18 cellular contexts compared by ENCODE assay signal in the genomic region with DNA sequence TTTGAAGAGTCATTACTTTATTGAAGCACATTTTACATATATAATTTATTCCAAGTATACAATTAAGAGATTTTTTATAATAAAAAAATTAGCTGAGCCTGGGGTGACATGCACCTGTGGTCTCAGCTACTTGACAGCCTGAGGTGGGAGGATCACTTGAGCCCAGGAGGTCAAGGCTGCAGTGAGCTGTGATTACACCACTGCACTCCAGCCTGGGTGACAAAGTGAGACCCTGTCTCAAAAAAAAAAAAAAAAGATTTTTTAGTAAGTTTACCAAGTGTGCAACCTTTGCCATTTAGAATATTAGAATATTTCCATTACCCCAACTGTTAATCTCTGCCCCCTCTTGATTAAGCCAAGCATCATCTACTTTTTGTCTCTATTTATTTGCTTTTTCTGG.
DNase-seq lines count a peak whose midpoint lies in the region; ATAC-seq, FAIRE-seq and TF ChIP-seq lines count a peak whose summit lies in the region.
"Had no signal": no experiment of that assay in that cellular context is flagged by ENCODE, and none has a peak within 500 bp of the region (broad histone marks: within the 10 kb centered on the region; RNA-seq: fewer than 3 reads in every experiment).

No MANE protein-coding gene starts in this region.

- H3K9ac ChIP-seq in HepG2 (ENCODE audit: insufficient read depth, low read depth, low read length) (no peak overlapping the region), keratinocyte (ENCODE audit: control insufficient read depth, extremely low read depth, insufficient read depth, low read length) (no peak overlapping the region)
- H3K9ac ChIP-seq: BLaER1 treated with 17β-estradiol and CSF1 and Interleukin-3, amounts not matched to agents 10 nM and 100 nM had no signal

- H3K4me1 Mint-ChIP-seq in progenitor cell of endocrine pancreas (ENCODE audit: low read depth): peaks cover 20% of the 10 kb centered on the region

- no peaks in the 10 kb centered on the region for H3K36me3 ChIP-seq in HepG2 (replicated peaks in 1 of 2; ENCODE audit: control insufficient read depth in 1 of 2, insufficient read depth in 2 of 2, low read length in 2 of 2)
- no peaks in the 10 kb centered on the region for H3K36me3 ChIP-seq in right lobe of liver
- H3K36me3 ChIP-seq in keratinocyte (ENCODE audit: control insufficient read depth in 2 of 2, extremely low read depth in 1 of 2, insufficient read depth in 2 of 2, low read length in 2 of 2): no peaks in the 10 kb centered on the region
- H3K36me3 ChIP-seq: HAP-1 had no signal

- H3K27ac ChIP-seq in HepG2 (ENCODE audit: extremely low read length, insufficient read depth, low read length): peak overlapping the region; percentile 68
- no peak overlapping the region for H3K27ac ChIP-seq in right lobe of liver
- H3K27ac ChIP-seq in keratinocyte (ENCODE audit: control insufficient read depth, insufficient read depth, low read length): peak overlapping the region; percentile 56

- ATAC-seq in HepG2: no peak
- ATAC-seq in right lobe of liver: no peak

- in situ Hi-C loops in HepG2 (cut with HindIII; ENCODE audit: extremely low pct_ligation_motif_present, low pct_unique_long_range_greater_than_20kb): loop anchor here (5.0 kb wide), 1 partner anchor 62 kb away; no protein-coding TSS in a partner anchor

- H4K20me1 ChIP-seq in HepG2 (ENCODE audit: insufficient read depth, low read length) (no peaks in the 10 kb centered on the region), keratinocyte (ENCODE audit: control insufficient read depth, extremely low read depth, insufficient read depth, low read length) (no peaks in the 10 kb centered on the region)
- H4K20me1 ChIP-seq: BLaER1 treated with 17β-estradiol and CSF1 and Interleukin-3, amounts not matched to agents 10 nM and 100 nM had no signal

- H2AFZ ChIP-seq in HepG2 (ENCODE audit: low read length) (no peak overlapping the region), keratinocyte (ENCODE audit: control insufficient read depth, low read length) (no peak overlapping the region)

- DNase-seq in HepG2 (ENCODE audit: low spot score) (no peak), right lobe of liver (no peak), keratinocyte (ENCODE audit: low read depth, low spot score) (no peak), progenitor cell of endocrine pancreas (ENCODE audit: low spot score, unreplicated experiment) (no peak), NCI-H2171 (lab: John Stamatoyannopoulos, UW) (no peak), foreskin melanocyte (no peak), RCC 7860 (ENCODE audit: low spot score) (no peak)
- DNase-seq: ACHN; Calu3; CD4-positive, alpha-beta T cell; DMS79 treated with DMSO at 0.1 percent for 48 hours; EL had no signal

- no peaks in the 10 kb centered on the region for H3K79me2 ChIP-seq in HepG2 (ENCODE audit: insufficient read depth, low read length)
- H3K79me2 ChIP-seq in keratinocyte (ENCODE audit: control insufficient read depth, insufficient read depth, low read length): no peaks in the 10 kb centered on the region

- TF ChIP-seq POLR2A in HepG2 (IDR thresholded peaks at IDR 0.05; ENCODE audit: insufficient read depth in 1 of 2, low read depth in 2 of 2, low read length in 2 of 2) (no peak), right lobe of liver (IDR thresholded peaks at IDR 0.05) (no peak)

- H3K4me3 Mint-ChIP-seq in progenitor cell of endocrine pancreas (ENCODE audit: low read depth): no peak overlapping the region
- H3K4me3 Mint-ChIP-seq: CD4-positive, alpha-beta T cell had no signal

- H3K27me3 Mint-ChIP-seq in progenitor cell of endocrine pancreas: no peaks in the 10 kb centered on the region
- H3K27me3 Mint-ChIP-seq: CD4-positive, alpha-beta T cell had no signal

- H3K9me1 ChIP-seq in keratinocyte (ENCODE audit: control insufficient read depth, extremely low read depth, insufficient read depth, low read length): no peaks in the 10 kb centered on the region

- H3K27ac Mint-ChIP-seq in progenitor cell of endocrine pancreas: peak overlapping the region; percentile 42
- H3K27ac Mint-ChIP-seq: CD4-positive, alpha-beta T cell had no signal

- TF ChIP-seq RAD21 in HepG2 (CRISPR knock-in tag; IDR thresholded peaks at IDR 0.05): no peak

- peaks cover 11% of the 10 kb centered on the region for H3K36me3 Mint-ChIP-seq in progenitor cell of endocrine pancreas (ENCODE audit: insufficient read depth)

- H3K4me1 ChIP-seq in HepG2 (ENCODE audit: insufficient read depth, low read length) (peaks cover 57% of the 10 kb centered on the region), right lobe of liver (no peaks in the 10 kb centered on the region), keratinocyte (ENCODE audit: control insufficient read depth, extremely low read depth, insufficient read depth, low read length) (peaks cover 23% of the 10 kb centered on the region)
- H3K4me1 ChIP-seq: BLaER1 treated with 17β-estradiol and CSF1 and Interleukin-3, amounts not matched to agents 10 nM and 100 nM had no signal

- CTCF ChIA-PET in HepG2 (lab: Yijun Ruan, JAX; ENCODE audit: low intra/inter-chr PET ratio, low total read pairs): no interaction called here

- TF ChIP-seq CTCF in HepG2 (CRISPR knock-in tag; IDR thresholded peaks at IDR 0.05) (no peak), right lobe of liver (IDR thresholded peaks at IDR 0.05) (no peak), keratinocyte (optimal IDR thresholded peaks at IDR 0.05 in 1 of 3, IDR thresholded peaks at IDR 0.05 in 1 of 3, conservative IDR thresholded peaks at IDR 0.05 in 1 of 3; ENCODE audit: extremely low read depth in 1 of 3, insufficient read depth in 2 of 3, low read length in 3 of 3) (no peak), progenitor cell of endocrine pancreas (IDR thresholded peaks at IDR 0.05; ENCODE audit: unreplicated experiment) (no peak)

- no peak for TF ChIP-seq EP300 in HepG2 (IDR thresholded peaks at IDR 0.05; ENCODE audit: low read depth in 2 of 2, low read length in 2 of 2)
- no peak for TF ChIP-seq EP300 in HepG2 (CRISPR knock-in tag; IDR thresholded peaks at IDR 0.05; ENCODE audit: borderline replicate concordance)

- dilution Hi-C loops in keratinocyte (cut with MboI; ENCODE audit: extremely low pct_ligation_motif_present, low sequenced_read_pairs): no loop called here

- no TSS peak for BruUV-seq in HepG2 (replicated peaks; lab: Mats Ljungman, UMichigan)

- FAIRE-seq in HepG2 (lab: Jason Lieb, UNC): no peak
- no peak for FAIRE-seq in keratinocyte (lab: Jason Lieb, UNC)
- no peak for FAIRE-seq in RCC 7860 (lab: Jason Lieb, UNC)
- FAIRE-seq: G401.6, GM12891, GM19239, H1 had no signal

- H3K9me3 ChIP-seq in HepG2 (ENCODE audit: low read length) (peaks cover 14% of the 10 kb centered on the region; the same call in 1 of the 2 replicates), right lobe of liver (no peaks in the 10 kb centered on the region), keratinocyte (ENCODE audit: control insufficient read depth, low read depth, low read length) (peaks cover 7% of the 10 kb centered on the region)

- POLR2A ChIA-PET in HepG2 (lab: Yijun Ruan, JAX): interaction anchor here (0.9 to 2.2 kb wide), 2 partner anchors 13 to 26 kb away, joined by 3 to 7 read pairs; no protein-coding TSS in a partner anchor

- peaks cover 14% of the 10 kb centered on the region for H3K9me3 Mint-ChIP-seq in progenitor cell of endocrine pancreas (ENCODE audit: low read depth)
- H3K9me3 Mint-ChIP-seq: CD4-positive, alpha-beta T cell had no signal

- intact Hi-C loops in HepG2 (cut with micrococcal nuclease; ENCODE audit: unreplicated experiment): no loop called here
- intact Hi-C loops in right lobe of liver (cut with DNase I): no loop called here

- H3K4me3 ChIP-seq in HepG2 (replicated peaks in 1 of 3; ENCODE audit: insufficient read depth in 1 of 3, low read depth in 2 of 3, low read length in 3 of 3) (no peak overlapping the region), right lobe of liver (no peak overlapping the region), keratinocyte (ENCODE audit: control insufficient read depth in 2 of 3, extremely low read depth in 1 of 3, insufficient read depth in 2 of 3, low read depth in 1 of 3, low read length in 3 of 3) (no peak overlapping the region)
- H3K4me3 ChIP-seq: BLaER1 treated with 17β-estradiol and CSF1 and Interleukin-3, amounts not matched to agents 10 nM and 100 nM; HAP-1 had no signal

- no peaks in the 10 kb centered on the region for H3K27me3 ChIP-seq in HepG2 (ENCODE audit: control insufficient read depth in 1 of 2, insufficient read depth in 2 of 2, low read length in 2 of 2)
- no peaks in the 10 kb centered on the region for H3K27me3 ChIP-seq in right lobe of liver
- H3K27me3 ChIP-seq in keratinocyte (ENCODE audit: control insufficient read depth, extremely low read depth, insufficient read depth, low read length): no peaks in the 10 kb centered on the region
- H3K27me3 ChIP-seq: BLaER1 treated with 17β-estradiol and CSF1 and Interleukin-3, amounts not matched to agents 10 nM and 100 nM had no signal

- H3K4me2 ChIP-seq in HepG2 (ENCODE audit: low read depth, low read length) (peak overlapping the region; percentile 23; the same call in 1 of the 2 replicates), keratinocyte (ENCODE audit: control insufficient read depth, extremely low read depth, insufficient read depth, low read depth, low read length) (no peak overlapping the region)
- H3K4me2 ChIP-seq: BLaER1 treated with 17β-estradiol and CSF1 and Interleukin-3, amounts not matched to agents 10 nM and 100 nM had no signal

TF ChIP-seq in HepG2, 621 proteins besides CTCF, POLR2A, EP300 and RAD21 (continues in another document):
- no peak for TF ChIP-seq ZFP90 (CRISPR knock-in tag; IDR thresholded peaks at IDR 0.05; ENCODE audit: borderline replicate concordance)
- TF ChIP-seq, protein P1, sequence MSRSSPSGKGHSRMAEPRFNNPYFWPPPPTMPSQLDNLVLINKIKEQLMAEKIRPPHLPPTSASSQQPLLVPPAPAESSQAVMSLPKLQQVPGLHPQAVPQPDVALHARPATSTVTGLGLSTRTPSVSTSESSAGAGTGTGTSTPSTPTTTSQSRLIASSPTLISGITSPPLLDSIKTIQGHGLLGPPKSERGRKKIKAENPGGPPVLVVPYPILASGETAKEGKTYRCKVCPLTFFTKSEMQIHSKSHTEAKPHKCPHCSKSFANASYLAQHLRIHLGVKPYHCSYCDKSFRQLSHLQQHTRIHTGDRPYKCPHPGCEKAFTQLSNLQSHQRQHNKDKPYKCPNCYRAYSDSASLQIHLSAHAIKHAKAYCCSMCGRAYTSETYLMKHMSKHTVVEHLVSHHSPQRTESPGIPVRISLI (CRISPR knock-in tag; IDR thresholded peaks at IDR 0.05; ENCODE audit: borderline replicate concordance): 0 out of 2 replicates have a peak, but pooled peaks have one; percentile 8

Comparison
In these comparisons a context has a peak if more than half of its experiments do, and no peak if none do; other contexts are left out.
1. H3K27ac ChIP-seq: peak in HepG2 (single experiment) and keratinocyte (single experiment); none in right lobe of liver (0 of 3).